1 cellular context compared by ENCODE assay signal in the genomic region with DNA sequence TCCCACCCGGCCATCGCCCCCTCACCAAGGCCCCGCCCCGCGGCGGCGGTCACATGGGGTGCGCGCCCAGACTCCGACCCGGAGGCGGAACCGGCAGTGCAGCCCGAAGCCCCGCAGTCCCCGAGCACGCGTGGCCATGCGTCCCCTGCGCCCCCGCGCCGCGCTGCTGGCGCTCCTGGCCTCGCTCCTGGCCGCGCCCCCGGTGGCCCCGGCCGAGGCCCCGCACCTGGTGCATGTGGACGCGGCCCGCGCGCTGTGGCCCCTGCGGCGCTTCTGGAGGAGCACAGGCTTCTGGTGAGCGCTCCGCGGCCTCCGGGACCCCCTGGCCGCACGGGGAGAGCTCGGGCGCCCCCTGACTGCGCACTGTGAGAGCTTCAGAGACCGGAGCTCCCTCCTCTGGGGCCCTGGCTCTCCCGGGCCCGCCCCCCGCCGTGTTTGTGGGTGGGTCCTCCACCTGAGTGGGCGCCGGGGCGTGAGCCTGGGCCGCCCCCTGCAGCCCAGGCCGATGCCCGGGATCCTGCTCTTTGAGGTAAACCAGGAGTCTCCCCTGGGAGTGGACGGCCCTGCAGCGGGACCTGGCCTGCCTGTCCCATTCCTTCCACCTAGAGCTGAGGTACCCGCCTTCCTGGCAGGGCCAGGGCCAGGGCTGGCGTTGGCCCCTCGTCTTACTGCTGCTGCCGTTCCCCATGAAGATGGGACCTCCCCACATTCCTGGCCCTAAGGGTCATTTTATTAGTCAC.
A peak's percentile ranks its signal among the peaks of the same experiment; 100 is the strongest.
TF ChIP-seq lines count a peak whose summit lies in the region.

IDUA (plus strand) TSS at position 96 of the 740 bp plus-strand sequence; CDS start at position 137, 41 bp downstream.

TF ChIP-seq in HepG2, 621 proteins besides CTCF, POLR2A, EP300 and RAD21 (continued from another document and continues in another):
- TF ChIP-seq BATF2 (CRISPR knock-in tag; IDR thresholded peaks at IDR 0.05), result peak; percentile 32; the same call in 1 of the 2 replicates
- TF ChIP-seq, protein P1, sequence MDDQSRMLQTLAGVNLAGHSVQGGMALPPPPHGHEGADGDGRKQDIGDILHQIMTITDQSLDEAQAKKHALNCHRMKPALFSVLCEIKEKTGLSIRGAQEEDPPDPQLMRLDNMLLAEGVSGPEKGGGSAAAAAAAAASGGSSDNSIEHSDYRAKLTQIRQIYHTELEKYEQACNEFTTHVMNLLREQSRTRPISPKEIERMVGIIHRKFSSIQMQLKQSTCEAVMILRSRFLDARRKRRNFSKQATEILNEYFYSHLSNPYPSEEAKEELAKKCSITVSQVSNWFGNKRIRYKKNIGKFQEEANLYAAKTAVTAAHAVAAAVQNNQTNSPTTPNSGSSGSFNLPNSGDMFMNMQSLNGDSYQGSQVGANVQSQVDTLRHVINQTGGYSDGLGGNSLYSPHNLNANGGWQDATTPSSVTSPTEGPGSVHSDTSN (CRISPR knock-in tag; IDR thresholded peaks at IDR 0.05; ENCODE audit: borderline replicate concordance), result 0 out of 2 replicates have a peak, but pooled peaks have one; percentile 51
- TF ChIP-seq, protein P2, sequence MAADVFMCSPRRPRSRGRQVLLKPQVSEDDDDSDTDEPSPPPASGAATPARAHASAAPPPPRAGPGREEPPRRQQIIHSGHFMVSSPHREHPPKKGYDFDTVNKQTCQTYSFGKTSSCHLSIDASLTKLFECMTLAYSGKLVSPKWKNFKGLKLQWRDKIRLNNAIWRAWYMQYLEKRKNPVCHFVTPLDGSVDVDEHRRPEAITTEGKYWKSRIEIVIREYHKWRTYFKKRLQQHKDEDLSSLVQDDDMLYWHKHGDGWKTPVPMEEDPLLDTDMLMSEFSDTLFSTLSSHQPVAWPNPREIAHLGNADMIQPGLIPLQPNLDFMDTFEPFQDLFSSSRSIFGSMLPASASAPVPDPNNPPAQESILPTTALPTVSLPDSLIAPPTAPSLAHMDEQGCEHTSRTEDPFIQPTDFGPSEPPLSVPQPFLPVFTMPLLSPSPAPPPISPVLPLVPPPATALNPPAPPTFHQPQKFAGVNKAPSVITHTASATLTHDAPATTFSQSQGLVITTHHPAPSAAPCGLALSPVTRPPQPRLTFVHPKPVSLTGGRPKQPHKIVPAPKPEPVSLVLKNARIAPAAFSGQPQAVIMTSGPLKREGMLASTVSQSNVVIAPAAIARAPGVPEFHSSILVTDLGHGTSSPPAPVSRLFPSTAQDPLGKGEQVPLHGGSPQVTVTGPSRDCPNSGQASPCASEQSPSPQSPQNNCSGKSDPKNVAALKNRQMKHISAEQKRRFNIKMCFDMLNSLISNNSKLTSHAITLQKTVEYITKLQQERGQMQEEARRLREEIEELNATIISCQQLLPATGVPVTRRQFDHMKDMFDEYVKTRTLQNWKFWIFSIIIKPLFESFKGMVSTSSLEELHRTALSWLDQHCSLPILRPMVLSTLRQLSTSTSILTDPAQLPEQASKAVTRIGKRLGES (CRISPR knock-in tag; IDR thresholded peaks at IDR 0.05; ENCODE audit: borderline replicate concordance), result no peak
- TF ChIP-seq ZSCAN31 (CRISPR knock-in tag; IDR thresholded peaks at IDR 0.05; ENCODE audit: low read depth), result peak; percentile 23; the same call in 1 of the 2 replicates
- peak; percentile 84 for TF ChIP-seq ZNF142 (CRISPR knock-in tag; IDR thresholded peaks at IDR 0.05)
- no peak for TF ChIP-seq TBP (CRISPR knock-in tag; IDR thresholded peaks at IDR 0.05)
- TF ChIP-seq ZNF709 (CRISPR knock-in tag; IDR thresholded peaks at IDR 0.05), result no peak
- no peak for TF ChIP-seq GLMP (CRISPR knock-in tag; IDR thresholded peaks at IDR 0.05; ENCODE audit: borderline replicate concordance)
- no peak for TF ChIP-seq ZNF839 (CRISPR knock-in tag; IDR thresholded peaks at IDR 0.05; ENCODE audit: borderline replicate concordance)
- TF ChIP-seq TMF1 (CRISPR knock-in tag; IDR thresholded peaks at IDR 0.05; ENCODE audit: low read depth), result peak; percentile 60; the same call in 1 of the 2 replicates
- no peak for TF ChIP-seq TCF7L2 (IDR thresholded peaks at IDR 0.05; ENCODE audit: low read depth, low read length)
- no peak for TF ChIP-seq ZNF44 (CRISPR knock-in tag; IDR thresholded peaks at IDR 0.05)
- peak; percentile 69; the same call in 1 of the 2 replicates for TF ChIP-seq ZNF766 (CRISPR knock-in tag; IDR thresholded peaks at IDR 0.05; ENCODE audit: borderline replicate concordance)
- TF ChIP-seq FOXJ3 (CRISPR knock-in tag; IDR thresholded peaks at IDR 0.05; ENCODE audit: borderline replicate concordance), result no peak
- no peak for TF ChIP-seq ZNF256 (CRISPR knock-in tag; conservative IDR thresholded peaks at IDR 0.05)
- TF ChIP-seq ZNF274 (CRISPR knock-in tag; IDR thresholded peaks at IDR 0.05), result peak; percentile 1; the same call in 1 of the 2 replicates
- no peak for TF ChIP-seq ZNF780A (CRISPR knock-in tag; IDR thresholded peaks at IDR 0.05)
- TF ChIP-seq BHLHE40 (IDR thresholded peaks at IDR 0.05; ENCODE audit: low read length), result no peak
- TF ChIP-seq ZFP90 (CRISPR knock-in tag; IDR thresholded peaks at IDR 0.05; ENCODE audit: borderline replicate concordance), result peak; percentile 69; the same call in 1 of the 2 replicates
- TF ChIP-seq, protein P3, sequence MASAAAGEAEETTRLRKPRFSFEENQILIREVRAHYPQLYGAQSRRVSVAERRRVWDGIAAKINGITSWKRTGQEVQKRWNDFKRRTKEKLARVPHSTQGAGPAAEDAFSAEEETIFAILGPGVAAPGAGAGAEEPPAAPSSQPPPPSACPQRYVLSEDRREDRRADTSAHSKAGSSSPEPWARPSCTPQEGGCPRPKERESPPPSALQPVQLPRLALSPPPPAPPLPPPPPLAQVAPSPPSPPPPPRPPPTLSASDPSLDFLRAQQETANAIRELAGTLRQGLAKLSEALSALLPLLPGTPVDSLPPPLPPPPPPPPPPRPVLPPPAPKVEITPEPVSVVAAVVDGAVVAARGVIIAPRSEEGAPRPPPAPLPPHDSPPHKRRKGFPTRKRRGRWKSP (CRISPR knock-in tag; IDR thresholded peaks at IDR 0.05), result no peak
- TF ChIP-seq, protein P4, sequence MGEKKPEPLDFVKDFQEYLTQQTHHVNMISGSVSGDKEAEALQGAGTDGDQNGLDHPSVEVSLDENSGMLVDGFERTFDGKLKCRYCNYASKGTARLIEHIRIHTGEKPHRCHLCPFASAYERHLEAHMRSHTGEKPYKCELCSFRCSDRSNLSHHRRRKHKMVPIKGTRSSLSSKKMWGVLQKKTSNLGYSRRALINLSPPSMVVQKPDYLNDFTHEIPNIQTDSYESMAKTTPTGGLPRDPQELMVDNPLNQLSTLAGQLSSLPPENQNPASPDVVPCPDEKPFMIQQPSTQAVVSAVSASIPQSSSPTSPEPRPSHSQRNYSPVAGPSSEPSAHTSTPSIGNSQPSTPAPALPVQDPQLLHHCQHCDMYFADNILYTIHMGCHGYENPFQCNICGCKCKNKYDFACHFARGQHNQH (CRISPR knock-in tag; IDR thresholded peaks at IDR 0.05), result no peak; the same call in none of the 2 replicates
- no peak; the same call in 1 of the 2 replicates for TF ChIP-seq ZNF136 (CRISPR knock-in tag; IDR thresholded peaks at IDR 0.05; ENCODE audit: low read depth)
- TF ChIP-seq ZNF12 (CRISPR knock-in tag; IDR thresholded peaks at IDR 0.05), result no peak
- TF ChIP-seq, protein P5, sequence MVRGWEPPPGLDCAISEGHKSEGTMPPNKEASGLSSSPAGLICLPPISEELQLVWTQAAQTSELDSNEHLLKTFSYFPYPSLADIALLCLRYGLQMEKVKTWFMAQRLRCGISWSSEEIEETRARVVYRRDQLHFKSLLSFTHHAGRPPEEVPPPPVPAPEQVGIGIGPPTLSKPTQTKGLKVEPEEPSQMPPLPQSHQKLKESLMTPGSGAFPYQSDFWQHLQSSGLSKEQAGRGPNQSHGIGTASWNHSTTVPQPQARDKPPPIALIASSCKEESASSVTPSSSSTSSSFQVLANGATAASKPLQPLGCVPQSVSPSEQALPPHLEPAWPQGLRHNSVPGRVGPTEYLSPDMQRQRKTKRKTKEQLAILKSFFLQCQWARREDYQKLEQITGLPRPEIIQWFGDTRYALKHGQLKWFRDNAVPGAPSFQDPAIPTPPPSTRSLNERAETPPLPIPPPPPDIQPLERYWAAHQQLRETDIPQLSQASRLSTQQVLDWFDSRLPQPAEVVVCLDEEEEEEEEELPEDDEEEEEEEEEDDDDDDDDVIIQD (CRISPR knock-in tag; IDR thresholded peaks at IDR 0.05; ENCODE audit: low read depth), result no peak
- no peak for TF ChIP-seq MTA3 (CRISPR knock-in tag; IDR thresholded peaks at IDR 0.05)
- TF ChIP-seq NFE2 (CRISPR knock-in tag; IDR thresholded peaks at IDR 0.05), result no peak
- TF ChIP-seq NFKB2 (CRISPR knock-in tag; IDR thresholded peaks at IDR 0.05; ENCODE audit: borderline replicate concordance), result peak; percentile 48; the same call in 1 of the 2 replicates
- TF ChIP-seq CBFB (CRISPR knock-in tag; IDR thresholded peaks at IDR 0.05), result no peak
- peak; percentile 77 for TF ChIP-seq ZNF770 (CRISPR knock-in tag; IDR thresholded peaks at IDR 0.05)
- TF ChIP-seq HDAC1 (CRISPR knock-in tag; IDR thresholded peaks at IDR 0.05), result no peak; the same call in 1 of the 2 replicates
- TF ChIP-seq ETS1 (CRISPR knock-in tag; IDR thresholded peaks at IDR 0.05), result no peak
